In genomic region chr11:65492387-65492636, GRCh38 we compare ENCODE assay signal across 8 cellular contexts. TPM values are rescaled to one million over a fixed set of nuclear protein-coding genes. Genes with fewer than 3 reads are reported as not detected.
DNase-seq lines count a peak whose midpoint lies in the region; ATAC-seq and TF ChIP-seq lines count a peak whose summit lies in the region.

No MANE protein-coding gene starts in this region.

- no peaks in the 10 kb centered on the region for H3K36me3 ChIP-seq in PC-9 (ENCODE audit: low read depth)
- H3K36me3 ChIP-seq in psoas muscle (ENCODE audit: insufficient read depth in 1 of 2, low read depth in 1 of 2), result no peaks in the 10 kb centered on the region

- H3K27ac ChIP-seq in PC-9, result peak overlapping the region; percentile 88
- peak overlapping the region; percentile 99 for H3K27ac ChIP-seq in psoas muscle

- H3K4me1 ChIP-seq in PC-9 (replicated peaks; ENCODE audit: insufficient read depth) (peaks cover 86% of the 10 kb centered on the region), psoas muscle (peaks cover 90% of the 10 kb centered on the region)

- TF ChIP-seq CTCF in CD14-positive monocyte (IDR thresholded peaks at IDR 0.05) (no peak), PC-9 (conservative IDR thresholded peaks at IDR 0.05) (no peak), epithelial cell of proximal tubule (conservative IDR thresholded peaks at IDR 0.05; ENCODE audit: low read depth, low read length) (no peak), psoas muscle (IDR thresholded peaks at IDR 0.05) (no peak)

- peak overlapping the region; percentile 75 to 83 for H3K4me3 Mint-ChIP-seq in CD14-positive monocyte

- 31 to 50% (median 42%) methylated on average over 4 of the region's 4 CpGs for WGBS in psoas muscle, 3 donors

- intact Hi-C loops in CD14-positive monocyte (cut with micrococcal nuclease) (loop anchor here in 1 of 2 donors (2.0 kb wide), 1 partner anchor 16 kb away; no protein-coding TSS in a partner anchor), PC-9 (cut with micrococcal nuclease; ENCODE audit: unreplicated experiment) (loop anchor here (10.0 kb wide), 1 partner anchor 292 kb away; the partner anchor contains the start of genes AP5B1 and OVOL1), psoas muscle (cut with DNase I) (no loop called here)

- no peaks in the 10 kb centered on the region for H3K9me3 Mint-ChIP-seq in CD14-positive monocyte

- H3K9me2 ChIP-seq in PC-9 (ENCODE audit: insufficient read depth), result no peaks in the 10 kb centered on the region

- H3K36me3 Mint-ChIP-seq in CD14-positive monocyte, result no peaks in the 10 kb centered on the region

- H3K4me3 ChIP-seq in PC-9, result no peak overlapping the region
- H3K4me3 ChIP-seq in epithelial cell of proximal tubule (ENCODE audit: low read depth, low read length), result peak overlapping the region; percentile 10
- H3K4me3 ChIP-seq in psoas muscle, result peak overlapping the region; percentile 42

- H3K9me3 ChIP-seq in PC-9 (ENCODE audit: insufficient read depth, low read depth) (no peaks in the 10 kb centered on the region), psoas muscle (no peaks in the 10 kb centered on the region)

- H3K79me2 ChIP-seq in PC-9 (ENCODE audit: low read depth), result peaks cover 6% of the 10 kb centered on the region; the same call in 1 of the 2 replicates

- H2AFZ ChIP-seq in PC-9, result no peak overlapping the region

- ATAC-seq in psoas muscle, result no peak
- no peak for ATAC-seq in GM19455 (IDR thresholded peaks at IDR 0.05; ENCODE audit: unreplicated experiment)
- ATAC-seq in HG03045 (IDR thresholded peaks at IDR 0.05; ENCODE audit: unreplicated experiment), result no peak
- no peak for ATAC-seq in GM21529 (IDR thresholded peaks at IDR 0.05; ENCODE audit: unreplicated experiment)

- H3F3A ChIP-seq in PC-9 (ENCODE audit: insufficient read depth, low read depth), result peaks cover 67% of the 10 kb centered on the region

- DNase-seq in CD14-positive monocyte (ENCODE audit: low spot score) (no peak), PC-9 (no peak), epithelial cell of proximal tubule (ENCODE audit: low read depth) (no peak), psoas muscle (no peak), cerebellum (ENCODE audit: low spot score) (no peak)

- H3K4me2 ChIP-seq in PC-9, result peak overlapping the region; percentile 70

- peak overlapping the region in 6 of 7 donors; percentile 96 to 99 (median 99) for H3K27ac Mint-ChIP-seq in CD14-positive monocyte

- peaks cover 0 to 3% (median 2%) of the 10 kb centered on the region in 3 donors for H3K27me3 Mint-ChIP-seq in CD14-positive monocyte (ENCODE audit: low read depth in 3 of 3)

- POLR2A ChIA-PET in PC-9 (lab: Charles Lee; ENCODE audit: unreplicated experiment), result interaction anchor here (0.5 to 3.6 kb wide), 12 partner anchors 9 to 301 kb away, joined by 3 to 41 read pairs (median 8); partner anchors contain the start of gene FAM89B

- no peaks in the 10 kb centered on the region for H4K20me1 ChIP-seq in PC-9 (ENCODE audit: insufficient read depth)

- CTCF ChIA-PET in PC-9 (lab: Charles Lee), result interaction anchor here (0.6 to 4.4 kb wide), 4 partner anchors 14 to 217 kb away, joined by 3 to 18 read pairs (median 7); no protein-coding TSS in a partner anchor

- no TSS peak for BruUV-seq in PC-9 (replicated peaks; lab: Mats Ljungman, UMichigan)

- H3K27me3 ChIP-seq in PC-9 (ENCODE audit: insufficient read depth, low read depth) (no peaks in the 10 kb centered on the region), psoas muscle (ENCODE audit: insufficient read depth in 3 of 3, low read length in 2 of 3) (no peaks in the 10 kb centered on the region)

- H3K4me1 Mint-ChIP-seq in CD14-positive monocyte, result peaks cover 78% of the 10 kb centered on the region

RNA-seq across cellular contexts. Expression of gene MALAT1, which starts 6.5 kb away (rescaled TPM):
- polyA plus RNA-seq in CD14-positive monocyte (100 to 1,000 TPM; 263 to 554 TPM), psoas muscle (100 to 1,000 TPM; 102 to 846 (median 299) TPM)
- total RNA-seq in PC-9 (2021) (6,494 and 7,852 TPM in 2 replicates), epithelial cell of proximal tubule (343 and 1,362 TPM in 2 replicates), psoas muscle (over 10,000 TPM in 1 of 4 donors, 1,000 to 10,000 TPM in 3; 3,071 to 11,376 (median 4,986) TPM), cerebellum (17,703 TPM)

RNA-seq across cellular contexts. Expression of gene SCYL1, which starts 32.6 kb away (rescaled TPM):
- 10 to 100 TPM; 18.6 to 29.7 TPM for polyA plus RNA-seq in CD14-positive monocyte
- total RNA-seq in PC-9 (2021), result 106 and 135 TPM in 2 replicates
- total RNA-seq in epithelial cell of proximal tubule, result 81.2 and 101 TPM in 2 replicates
- 100 to 1,000 TPM in 1 of 4 donors, 10 to 100 TPM in 3; 77.8 to 106 (median 92.6) TPM for total RNA-seq in psoas muscle
- 10 to 100 TPM; 66.9 to 87.4 (median 79.4) TPM for polyA plus RNA-seq in psoas muscle
- 30.7 TPM for total RNA-seq in cerebellum
